Comparison of ENCODE assay signal across 1 cellular context in genomic region chr15:50765202-50765967, GRCh38.
A peak's percentile ranks its signal among the peaks of the same experiment; 100 is the strongest.
TF ChIP-seq lines count a peak whose summit lies in the region.

TSS of gene SPPL2A (minus strand) at chr15:50765706. CDS start at chr15:50765533, 173 bp downstream.

TF ChIP-seq in K562, 482 proteins besides CTCF, POLR2A, EP300 and RAD21 (continued from another document and continues in another):
- TF ChIP-seq ZNF407 (IDR thresholded peaks at IDR 0.05; ENCODE audit: low read depth) (no peak), GTF2E2 (tag; IDR thresholded peaks at IDR 0.05) (peak; percentile 91), TSC22D4 (tag; IDR thresholded peaks at IDR 0.05) (no peak), ZNF639 (CRISPR knock-in tag; conservative IDR thresholded peaks at IDR 0.05 in 1 of 2, IDR thresholded peaks at IDR 0.05 in 1 of 2) (peak in 1 of 2 experiments; percentile 95; a peak in 2 of 4 replicates), ZBTB1 (CRISPR knock-in tag; IDR thresholded peaks at IDR 0.05; ENCODE audit: borderline replicate concordance, low read depth) (no peak), E2F8 (IDR thresholded peaks at IDR 0.05; ENCODE audit: low read depth, partially characterized antibody) (peak; percentile 72), ZNF57 (CRISPR knock-in tag; IDR thresholded peaks at IDR 0.05) (no peak), TAF1 (IDR thresholded peaks at IDR 0.05; ENCODE audit: control insufficient read depth, extremely low read depth, insufficient read depth, low read length, severe bottlenecking) (peak; percentile 91), SNRNP70 (optimal IDR thresholded peaks at IDR 0.05; ENCODE audit: low read depth, low read length) (no peak), HEY1 (CRISPR knock-in tag; IDR thresholded peaks at IDR 0.05; ENCODE audit: borderline replicate concordance) (no peak), ZNF174 (CRISPR knock-in tag; IDR thresholded peaks at IDR 0.05) (no peak), PRPF4 (IDR thresholded peaks at IDR 0.05; ENCODE audit: insufficient read depth, low read depth, low read length, poor library complexity, severe bottlenecking) (no peak), POLR2AphosphoS2 (IDR thresholded peaks at IDR 0.05; ENCODE audit: low read length) (peak; percentile 48; the same call in 1 of the 2 replicates), ZNF175 (CRISPR knock-in tag; IDR thresholded peaks at IDR 0.05; ENCODE audit: low read depth) (0 out of 2 replicates have a peak, but pooled peaks have one; percentile 14), ZNF764 (CRISPR knock-in tag; IDR thresholded peaks at IDR 0.05; ENCODE audit: low read depth) (no peak), PCBP2 (IDR thresholded peaks at IDR 0.05; ENCODE audit: low read depth, low read length, poor library complexity, severe bottlenecking) (no peak), ZNF212 (CRISPR knock-in tag; IDR thresholded peaks at IDR 0.05) (no peak), SMARCA5 (IDR thresholded peaks at IDR 0.05) (no peak), ATF2 (CRISPR knock-in tag; IDR thresholded peaks at IDR 0.05) (0 out of 2 replicates have a peak, but pooled peaks have one; percentile 65), CBFA2T2 (conservative IDR thresholded peaks at IDR 0.05) (no peak), ZNF311 (CRISPR knock-in tag; IDR thresholded peaks at IDR 0.05) (no peak), CREB3 (tag; conservative IDR thresholded peaks at IDR 0.05; ENCODE audit: low read depth) (no peak), SREBF1 (IDR thresholded peaks at IDR 0.05; ENCODE audit: borderline replicate concordance, low read depth, low read length) (no peak), SNAPC5 (CRISPR knock-in tag; IDR thresholded peaks at IDR 0.05) (no peak), RCOR1 (IDR thresholded peaks at IDR 0.05; ENCODE audit: borderline replicate concordance in 1 of 2, low read depth in 2 of 2, low read length in 2 of 2) (0 out of 4 replicates have a peak, but pooled peaks of 1 of the 2 experiments have one; percentile 11), SNIP1 (IDR thresholded peaks at IDR 0.05; ENCODE audit: low read depth) (no peak), USF1 (CRISPR knock-in tag; IDR thresholded peaks at IDR 0.05) (no peak), RREB1 (CRISPR knock-in tag; IDR thresholded peaks at IDR 0.05) (0 out of 2 replicates have a peak, but pooled peaks have one; percentile 53), SMAD3 (CRISPR knock-in tag; conservative IDR thresholded peaks at IDR 0.05) (0 out of 2 replicates have a peak, but pooled peaks have one; percentile 6), NCOA6 (IDR thresholded peaks at IDR 0.05) (no peak), CBFA2T3 (IDR thresholded peaks at IDR 0.05) (no peak), ZNF124 (CRISPR knock-in tag; IDR thresholded peaks at IDR 0.05) (no peak), LARP7 (IDR thresholded peaks at IDR 0.05) (0 out of 2 replicates have a peak, but pooled peaks have one; percentile 46), ELF2 (CRISPR knock-in tag; IDR thresholded peaks at IDR 0.05) (peak; percentile 95), JUND (IDR thresholded peaks at IDR 0.05; ENCODE audit: borderline replicate concordance, low read depth, low read length) (peak; percentile 82), JUND (tag; IDR thresholded peaks at IDR 0.05; ENCODE audit: borderline replicate concordance, low read depth, low read length) (peak; percentile 19; the same call in 1 of the 3 replicates)
